In the genomic region with DNA sequence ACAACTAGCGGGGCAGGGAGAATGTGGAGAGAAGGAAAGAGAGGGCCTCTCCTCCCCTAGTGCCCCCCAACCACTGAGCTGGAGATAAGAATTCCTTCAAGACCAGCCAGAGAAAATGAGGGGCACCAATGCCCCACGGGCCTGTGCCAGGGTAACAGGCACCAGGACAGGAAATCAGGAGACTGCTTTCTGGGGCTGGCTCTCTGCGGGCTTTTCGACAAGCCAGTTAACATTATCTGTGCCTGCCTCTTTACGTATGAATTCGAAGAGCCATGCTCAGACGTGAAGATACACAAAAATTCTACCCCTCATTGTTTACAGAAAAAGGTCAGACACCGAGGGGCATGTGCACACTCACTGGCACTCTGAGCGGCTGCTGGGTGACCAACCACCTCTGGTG, we compare ENCODE assay signal across 8 cellular contexts. TPM values are rescaled to one million over a fixed set of nuclear protein-coding genes. Genes with fewer than 3 reads are reported as not detected.
A peak's percentile ranks its signal among the peaks of the same experiment; 100 is the strongest.
DNase-seq lines count a peak whose midpoint lies in the region; ATAC-seq and TF ChIP-seq lines count a peak whose summit lies in the region.

No MANE protein-coding gene starts in this region.

- peak overlapping the region; percentile 76 for H3K4me3 Mint-ChIP-seq in activated T-cell treated with anti-CD3 and anti-CD28 coated beads, Interleukin-2, amount 50 U/mL, for 4 hours

- no peaks in the 10 kb centered on the region for H3K9me3 ChIP-seq in ascending aorta
- no peaks in the 10 kb centered on the region for H3K9me3 ChIP-seq in mesenchymal stem cell (ENCODE audit: control insufficient read depth, low read length)
- no peaks in the 10 kb centered on the region for H3K9me3 ChIP-seq in thymus (ENCODE audit: control insufficient read depth)

- no peak overlapping the region for H3K4me2 ChIP-seq in mesenchymal stem cell (ENCODE audit: low read length, poor library complexity, severe bottlenecking)

- peak overlapping the region in 1 of 2 experiments; percentile 67 for H3K4ac ChIP-seq in mesenchymal stem cell (ENCODE audit: low read depth in 1 of 2, low read length in 2 of 2)

- no peak for ATAC-seq in activated T-cell treated with anti-CD3 and anti-CD28 coated beads, Interleukin-2, amount 50 U/mL, for 4 hours
- no peak for ATAC-seq in GM21423 (IDR thresholded peaks at IDR 0.05; ENCODE audit: unreplicated experiment)

- peaks cover 54 to 65% of the 10 kb centered on the region in 2 donors for H3K36me3 ChIP-seq in ascending aorta
- peaks cover 70% of the 10 kb centered on the region in 2 experiments for H3K36me3 ChIP-seq in mesenchymal stem cell (ENCODE audit: control insufficient read depth in 1 of 2, insufficient read depth in 2 of 2, low read depth in 1 of 2, low read length in 2 of 2)
- H3K36me3 ChIP-seq in thymus (ENCODE audit: control insufficient read depth, insufficient read depth), result peaks cover 69% of the 10 kb centered on the region

- peak overlapping the region; percentile 87 for H2BK5ac ChIP-seq in mesenchymal stem cell (ENCODE audit: low read depth, low read length, poor library complexity, severe bottlenecking)

- H3K4me3 ChIP-seq in ascending aorta (peak overlapping the region in 1 of 2 donors; percentile 37), mesenchymal stem cell (ENCODE audit: insufficient read depth in 1 of 2, low read depth in 1 of 2, low read length in 2 of 2) (no peak overlapping the region), thymus (ENCODE audit: low read length) (no peak overlapping the region)

- H3K79me1 ChIP-seq in mesenchymal stem cell (replicated peaks; ENCODE audit: low read length, poor library complexity, severe bottlenecking), result no peaks in the 10 kb centered on the region

- peaks cover 59% of the 10 kb centered on the region for H3K36me3 Mint-ChIP-seq in activated T-cell treated with anti-CD3 and anti-CD28 coated beads, Interleukin-2, amount 50 U/mL, for 4 hours (ENCODE audit: insufficient read depth)

- no peak overlapping the region for H3K9ac ChIP-seq in mesenchymal stem cell (ENCODE audit: low read length)

- H4K91ac ChIP-seq in mesenchymal stem cell (ENCODE audit: low read length), result no peak overlapping the region

- peak overlapping the region; percentile 9 for H2BK120ac ChIP-seq in mesenchymal stem cell (ENCODE audit: low read depth, low read length)

- peak overlapping the region; percentile 98 to 99 for H3K27ac ChIP-seq in ascending aorta
- H3K27ac ChIP-seq in mesenchymal stem cell (ENCODE audit: low read length, poor library complexity, severe bottlenecking), result peak overlapping the region; percentile 99
- peak overlapping the region; percentile 87 for H3K27ac ChIP-seq in thymus (ENCODE audit: low read depth)

- WGBS in mesenchymal stem cell, result 63% methylated on average over 9 of the region's 9 CpGs
- WGBS in thymus, result 80% methylated on average over 9 of the region's 9 CpGs

- no peak overlapping the region for H3K14ac ChIP-seq in mesenchymal stem cell (ENCODE audit: low read length in 2 of 2)

- no peak overlapping the region for H4K8ac ChIP-seq in mesenchymal stem cell (ENCODE audit: low read length)

- peak overlapping the region; percentile 63 to 79 for H3K18ac ChIP-seq in mesenchymal stem cell (ENCODE audit: low read depth in 1 of 2, low read length in 2 of 2)

- H2BK15ac ChIP-seq in mesenchymal stem cell (ENCODE audit: low read depth, poor library complexity, severe bottlenecking), result no peak overlapping the region

- H3K23ac ChIP-seq in mesenchymal stem cell (ENCODE audit: low read length in 2 of 2), result peak overlapping the region in 1 of 2 experiments; percentile 53

- TF ChIP-seq CTCF in ascending aorta (IDR thresholded peaks at IDR 0.05), result no peak

- H3K4me1 ChIP-seq in ascending aorta (peaks cover 75 to 96% of the 10 kb centered on the region in 2 donors), mesenchymal stem cell (ENCODE audit: control insufficient read depth, insufficient read depth, low read depth, low read length) (peaks cover 60% of the 10 kb centered on the region), thymus (ENCODE audit: control insufficient read depth, insufficient read depth, low read length) (peaks cover 42% of the 10 kb centered on the region)

- no peaks in the 10 kb centered on the region for H3K27me3 ChIP-seq in ascending aorta
- H3K27me3 ChIP-seq in mesenchymal stem cell (ENCODE audit: control insufficient read depth in 1 of 2, insufficient read depth in 1 of 2, low read length in 2 of 2), result no peaks in the 10 kb centered on the region
- H3K27me3 ChIP-seq in thymus (ENCODE audit: control insufficient read depth, insufficient read depth), result no peaks in the 10 kb centered on the region

- intact Hi-C loops in ascending aorta (cut with DNase I), result no loop called here

- peak overlapping the region in 1 of 2 experiments; percentile 55 for H2BK12ac ChIP-seq in mesenchymal stem cell (ENCODE audit: low read length in 2 of 2)

- H2AFZ ChIP-seq in mesenchymal stem cell (ENCODE audit: low read depth, low read length), result no peak overlapping the region

- H3K9me3 Mint-ChIP-seq in activated T-cell treated with anti-CD3 and anti-CD28 coated beads, Interleukin-2, amount 50 U/mL, for 4 hours, result no peaks in the 10 kb centered on the region

- DNase-seq in activated T-cell treated with anti-CD3 and anti-CD28 coated beads, Interleukin-2, amount 50 U/mL, for 4 hours, result no peak
- DNase-seq in activated T-cell treated with anti-CD3 and anti-CD28 coated beads, Interleukin-2, amount 50 U/mL, for 48 hours, result no peak
- DNase-seq in ascending aorta (ENCODE audit: low spot score in 2 of 2), result no peak
- DNase-seq in mesenchymal stem cell, result peak; percentile 47
- no peak for DNase-seq in EL
- DNase-seq in DMS 273 (lab: John Stamatoyannopoulos, UW; ENCODE audit: unreplicated experiment), result no peak

- H3K4me1 Mint-ChIP-seq in activated T-cell treated with anti-CD3 and anti-CD28 coated beads, Interleukin-2, amount 50 U/mL, for 4 hours (ENCODE audit: low read depth), result peaks cover 94% of the 10 kb centered on the region

- no peaks in the 10 kb centered on the region for H3K27me3 Mint-ChIP-seq in activated T-cell treated with anti-CD3 and anti-CD28 coated beads, Interleukin-2, amount 50 U/mL, for 4 hours (ENCODE audit: low read depth)

- peak overlapping the region; percentile 79 for H2AK5ac ChIP-seq in mesenchymal stem cell (ENCODE audit: low read length, severe bottlenecking)

RNA-seq across cellular contexts. Expression of gene MYH9, which starts 52.1 kb away (rescaled TPM):
- 100 to 1,000 TPM; 673 to 753 (median 716) TPM for total RNA-seq in activated T-cell treated with anti-CD3 and anti-CD28 coated beads, Interleukin-2, amount 50 U/mL, for 4 hours
- 1,114 TPM for total RNA-seq in ascending aorta
- 369 TPM for polyA plus RNA-seq in mesenchymal stem cell (2013, experiment 1 of 2)
- 336 TPM for polyA plus RNA-seq in mesenchymal stem cell (2013, experiment 2 of 2)
- polyA plus RNA-seq in thymus, result 155 TPM
